In genomic region chr3:47743855-47744254, GRCh38 we compare ENCODE assay signal across 14 cellular contexts. TPM values are rescaled to one million over a fixed set of nuclear protein-coding genes. Genes with fewer than 3 reads are reported as not detected.
DNase-seq lines count a peak whose midpoint lies in the region; ATAC-seq and TF ChIP-seq lines count a peak whose summit lies in the region.
"Had no signal": no experiment of that assay in that cellular context is flagged by ENCODE, and none has a peak within 500 bp of the region (broad histone marks: within the 10 kb centered on the region; RNA-seq: fewer than 3 reads in every experiment).

No MANE protein-coding gene starts in this region.

- no peak overlapping the region for H2BK120ac ChIP-seq in H9 (ENCODE audit: low read depth, low read length, poor library complexity, severe bottlenecking)

- H2AFZ ChIP-seq in H9 (ENCODE audit: low read length) = no peak overlapping the region

- no peak overlapping the region for H3K4me3 ChIP-seq in cardiac muscle cell
- H3K4me3 ChIP-seq in uterus = no peak overlapping the region
- H3K4me3 ChIP-seq: A549, HAP-1 had no signal

- H3K27me3 ChIP-seq in cardiac muscle cell = no peaks in the 10 kb centered on the region
- no peaks in the 10 kb centered on the region for H3K27me3 ChIP-seq in H9 (ENCODE audit: insufficient read depth, low read length)
- H3K27me3 ChIP-seq in uterus = no peaks in the 10 kb centered on the region

- H4K91ac ChIP-seq in H9 (ENCODE audit: insufficient read length, low read depth, low read length) = no peak overlapping the region

- H3K9me3 ChIP-seq in cardiac muscle cell (ENCODE audit: low read depth) = no peaks in the 10 kb centered on the region
- no peaks in the 10 kb centered on the region for H3K9me3 ChIP-seq in H9 (ENCODE audit: control insufficient read depth, low read depth, low read length)
- H3K9me3 ChIP-seq in uterus = no peaks in the 10 kb centered on the region
- H3K9me3 ChIP-seq: A549, Caco-2, HAP-1 had no signal

- H3K27ac Mint-ChIP-seq in H9 = peak overlapping the region in 2 of 3 experiments; percentile 27 to 36; a peak in 1 of 7 replicates
- peak overlapping the region; percentile 57 for H3K27ac Mint-ChIP-seq in central memory CD8-positive, alpha-beta T cell (ENCODE audit: low read depth)
- H3K27ac Mint-ChIP-seq in stimulated activated memory B cell treated with anti-CD40 and anti-IgM and Interleukin-4, amounts not matched to agents 10 μg/mL and 1 μg/mL and 100 μg/mL, for 72 hours = peak overlapping the region; percentile 62

- H2BK5ac ChIP-seq in H9 (ENCODE audit: insufficient read length, low read length) = no peak overlapping the region

- no peak overlapping the region for H3K18ac ChIP-seq in H9 (ENCODE audit: insufficient read length, low read depth, low read length)

- no peak overlapping the region for H3T11ph ChIP-seq in H9 (ENCODE audit: low read length)

- no CpG with 5 or more reads among the region's 5 CpGs for WGBS in H9 (ENCODE audit: extremely low coverage, insufficient read length, low lambda C conversion rate)

- H3K23ac ChIP-seq in H9 (ENCODE audit: insufficient read length, low read depth, low read length) = no peak overlapping the region

- no peaks in the 10 kb centered on the region for H3K23me2 ChIP-seq in H9 (ENCODE audit: insufficient read length, low read depth, low read length, poor library complexity, severe bottlenecking)

- no peaks in the 10 kb centered on the region for H3K9me3 Mint-ChIP-seq in H9
- H3K9me3 Mint-ChIP-seq in central memory CD8-positive, alpha-beta T cell = no peaks in the 10 kb centered on the region
- no peaks in the 10 kb centered on the region for H3K9me3 Mint-ChIP-seq in stimulated activated memory B cell treated with anti-CD40 and anti-IgM and Interleukin-4, amounts not matched to agents 10 μg/mL and 1 μg/mL and 100 μg/mL, for 72 hours
- H3K9me3 Mint-ChIP-seq: CD4-positive, alpha-beta T cell had no signal

- no peaks in the 10 kb centered on the region for H3K4me1 Mint-ChIP-seq in H9
- H3K4me1 Mint-ChIP-seq in central memory CD8-positive, alpha-beta T cell = peaks cover 15% of the 10 kb centered on the region
- H3K4me1 Mint-ChIP-seq in stimulated activated memory B cell treated with anti-CD40 and anti-IgM and Interleukin-4, amounts not matched to agents 10 μg/mL and 1 μg/mL and 100 μg/mL, for 72 hours = peaks cover 38% of the 10 kb centered on the region

- no peak overlapping the region for H2BK20ac ChIP-seq in H9 (ENCODE audit: low read depth, low read length, poor library complexity, severe bottlenecking)

- intact Hi-C loops in cardiac septum (cut with DNase I) (no loop called here), uterus (cut with DNase I; ENCODE audit: low total_unique reads) (no loop called here)

- TF ChIP-seq CTCF in cardiac muscle cell (IDR thresholded peaks at IDR 0.05; ENCODE audit: low read depth, low read length) = no peak
- TF ChIP-seq CTCF in H9 (conservative IDR thresholded peaks at IDR 0.05) = no peak
- no peak for TF ChIP-seq CTCF in uterus (IDR thresholded peaks at IDR 0.05)

- no peak overlapping the region for H3K4me3 Mint-ChIP-seq in H9
- H3K4me3 Mint-ChIP-seq in central memory CD8-positive, alpha-beta T cell = no peak overlapping the region
- no peak overlapping the region for H3K4me3 Mint-ChIP-seq in stimulated activated memory B cell treated with anti-CD40 and anti-IgM and Interleukin-4, amounts not matched to agents 10 μg/mL and 1 μg/mL and 100 μg/mL, for 72 hours
- H3K4me3 Mint-ChIP-seq: CD4-positive, alpha-beta T cell had no signal

- DNase-seq in cardiac muscle cell (ENCODE audit: low read depth in 1 of 2, low spot score in 1 of 2) (no peak), cardiac septum (ENCODE audit: low spot score) (no peak), H9 (no peak), activated T-cell treated with anti-CD3 and anti-CD28 coated beads for 4 hours (no peak), uterus (no peak)
- no peak for DNase-seq in central memory CD8-positive, alpha-beta T cell (ENCODE audit: low spot score in 2 of 2)
- DNase-seq: AML-193; Caco-2; CD4-positive, alpha-beta T cell had no signal

- H3K9ac ChIP-seq in H9 (ENCODE audit: extremely low read depth, insufficient read length, low read length) = no peak overlapping the region

- no peak overlapping the region for H3K56ac ChIP-seq in H9 (ENCODE audit: insufficient read length, low read depth, low read length)

- no peak overlapping the region for H3K4ac ChIP-seq in H9 (ENCODE audit: low read depth, low read length)

- no peak overlapping the region for H4K8ac ChIP-seq in H9 (replicated peaks; ENCODE audit: insufficient read length, low read depth, low read length)

- no peak for ATAC-seq in central memory CD8-positive, alpha-beta T cell (replicated peaks; ENCODE audit: extremely low read depth, poor library complexity, severe bottlenecking)
- no peak for ATAC-seq in stimulated activated memory B cell treated with anti-CD40 and anti-IgM and Interleukin-4, amounts not matched to agents 10 μg/mL and 1 μg/mL and 100 μg/mL, for 72 hours
- ATAC-seq: A549 had no signal

- H3K27ac ChIP-seq in cardiac muscle cell (peak overlapping the region; percentile 62), H9 (ENCODE audit: insufficient read length, low read depth, low read length) (no peak overlapping the region), uterus (no peak overlapping the region)
- H3K27ac ChIP-seq: 22Rv1, A549, C4-2B had no signal

- no peak overlapping the region for H3K14ac ChIP-seq in H9 (ENCODE audit: insufficient read depth, low read length)

- no peak overlapping the region for H2BK12ac ChIP-seq in H9 (ENCODE audit: insufficient read length, low read depth, low read length)

- no peak overlapping the region for H2AK5ac ChIP-seq in H9 (ENCODE audit: insufficient read length, low read length)

- H3K36me3 ChIP-seq in cardiac muscle cell (peaks cover 23% of the 10 kb centered on the region), uterus (no peaks in the 10 kb centered on the region)

- no peak for TF ChIP-seq POLR2A in uterus (IDR thresholded peaks at IDR 0.05)

- H3K4me1 ChIP-seq in cardiac muscle cell (ENCODE audit: low read depth) (no peaks in the 10 kb centered on the region), H9 (ENCODE audit: insufficient read depth, low read length) (no peaks in the 10 kb centered on the region), uterus (no peaks in the 10 kb centered on the region)
- H3K4me1 ChIP-seq: A549, Caco-2 had no signal

- peaks cover 6 to 62% (median 49%) of the 10 kb centered on the region in 3 experiments; a peak in 6 of 7 replicates for H3K36me3 Mint-ChIP-seq in H9 (ENCODE audit: insufficient read depth in 1 of 3, low read depth in 3 of 3)
- peaks cover 18% of the 10 kb centered on the region for H3K36me3 Mint-ChIP-seq in central memory CD8-positive, alpha-beta T cell (ENCODE audit: insufficient read depth)
- H3K36me3 Mint-ChIP-seq in stimulated activated memory B cell treated with anti-CD40 and anti-IgM and Interleukin-4, amounts not matched to agents 10 μg/mL and 1 μg/mL and 100 μg/mL, for 72 hours = peaks cover 34% of the 10 kb centered on the region

- no peaks in the 10 kb centered on the region for H4K20me1 ChIP-seq in H9 (ENCODE audit: control insufficient read depth, insufficient read depth, insufficient read length)

- H3K79me2 ChIP-seq in H9 (ENCODE audit: insufficient read depth, low read length) = peaks cover 27% of the 10 kb centered on the region; the same call in 1 of the 2 replicates

- H4K5ac ChIP-seq in H9 (ENCODE audit: insufficient read length, low read depth, low read length) = no peak overlapping the region

- H3K27me3 Mint-ChIP-seq in H9 (ENCODE audit: low read depth) = no peaks in the 10 kb centered on the region
- H3K27me3 Mint-ChIP-seq in central memory CD8-positive, alpha-beta T cell = no peaks in the 10 kb centered on the region
- H3K27me3 Mint-ChIP-seq in stimulated activated memory B cell treated with anti-CD40 and anti-IgM and Interleukin-4, amounts not matched to agents 10 μg/mL and 1 μg/mL and 100 μg/mL, for 72 hours = no peaks in the 10 kb centered on the region
- H3K27me3 Mint-ChIP-seq: CD4-positive, alpha-beta T cell had no signal

- peaks cover 14% of the 10 kb centered on the region for H3K79me1 ChIP-seq in H9 (ENCODE audit: insufficient read depth, low read depth, low read length, poor library complexity, severe bottlenecking)

- no peak overlapping the region for H3K4me2 ChIP-seq in H9 (ENCODE audit: insufficient read depth, insufficient read length, low read length)
- H3K4me2 ChIP-seq: A549 had no signal

- no peak overlapping the region for H2BK15ac ChIP-seq in H9 (ENCODE audit: low read depth, low read length)

RNA-seq across cellular contexts. Expression of gene SMARCC1, which starts 37.8 kb away (rescaled TPM):
- total RNA-seq in cardiac muscle cell (54.3 and 109 TPM in 2 replicates), cardiac septum (31.7 TPM), H9 (2021) (268 and 274 TPM in 2 replicates), uterus (10 to 100 TPM; 23.8 to 61.0 (median 45.5) TPM)
- 86.9 TPM in 2 replicates for polyA plus RNA-seq in cardiac muscle cell

RNA-seq across cellular contexts. Expression of gene DHX30, which starts 59.1 kb away (rescaled TPM):
- 118 and 120 TPM in 2 replicates for total RNA-seq in cardiac muscle cell
- polyA plus RNA-seq in cardiac muscle cell = 86.4 and 94.4 TPM in 2 replicates
- total RNA-seq in cardiac septum = 48.3 TPM
- total RNA-seq in H9 (2021) = 107 TPM in 2 replicates
- 10 to 100 TPM; 21.5 to 78.6 (median 55.7) TPM for total RNA-seq in uterus
